1 cellular context compared by ENCODE assay signal in genomic region chr3:151314593-151314992, GRCh38.
TF ChIP-seq lines count a peak whose summit lies in the region.

No MANE protein-coding gene starts in this region.

TF ChIP-seq in IMR-90, 13 proteins besides CTCF, POLR2A, EP300 and RAD21:
- TF ChIP-seq NFE2L2 (IDR thresholded peaks at IDR 0.05; ENCODE audit: low read depth, low read length) (no peak), CHD1 (IDR thresholded peaks at IDR 0.05; ENCODE audit: low read depth, low read length) (no peak), BHLHE40 (IDR thresholded peaks at IDR 0.05; ENCODE audit: low read depth, low read length) (no peak), USF2 (IDR thresholded peaks at IDR 0.05; ENCODE audit: low read depth, low read length) (no peak), ELK1 (IDR thresholded peaks at IDR 0.05; ENCODE audit: borderline replicate concordance, low read depth, low read length) (no peak), SMC3 (IDR thresholded peaks at IDR 0.05; ENCODE audit: low read depth, low read length) (no peak), MAFK (IDR thresholded peaks at IDR 0.05; ENCODE audit: low read depth, low read length) (no peak), CEBPB (IDR thresholded peaks at IDR 0.05; ENCODE audit: low read depth, low read length) (no peak), RCOR1 (IDR thresholded peaks at IDR 0.05; ENCODE audit: insufficient replicate concordance, low read length) (no peak), RFX5 (IDR thresholded peaks at IDR 0.05; ENCODE audit: low read depth, low read length) (no peak), MXI1 (IDR thresholded peaks at IDR 0.05; ENCODE audit: borderline replicate concordance, low read depth, low read length) (no peak), FOS (IDR thresholded peaks at IDR 0.05; ENCODE audit: low read depth, low read length) (no peak), MAZ (IDR thresholded peaks at IDR 0.05; ENCODE audit: borderline replicate concordance, low read depth, low read length) (no peak)
